Comparison of ENCODE assay signal across 10 cellular contexts in the genomic region with DNA sequence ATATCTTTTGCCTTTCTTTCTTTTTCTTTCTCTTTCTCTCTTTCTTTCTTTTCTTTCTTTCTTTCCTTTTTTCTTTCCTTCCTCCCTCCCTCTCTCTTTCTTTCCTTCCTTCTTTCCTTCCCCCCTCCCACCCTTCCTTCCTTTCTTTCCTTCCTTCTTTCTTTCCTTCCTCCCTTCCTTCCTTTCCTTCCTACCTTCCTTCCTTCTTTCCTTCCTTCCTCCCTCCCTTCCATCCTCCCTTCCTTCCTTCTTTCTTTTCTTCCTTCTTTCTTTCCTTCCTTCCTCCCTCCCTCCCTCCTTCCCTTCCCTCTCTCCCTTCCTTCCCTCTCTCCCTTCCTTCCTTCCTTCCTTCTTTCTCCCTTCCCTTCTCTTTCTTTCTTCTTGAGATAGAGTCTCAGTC. TPM values are rescaled to one million over a fixed set of nuclear protein-coding genes. Genes with fewer than 3 reads are reported as not detected.
"Had no signal": no experiment of that assay in that cellular context is flagged by ENCODE, and none has a peak within 500 bp of the region (broad histone marks: within the 10 kb centered on the region; RNA-seq: fewer than 3 reads in every experiment).

No MANE protein-coding gene starts in this region.

- H3K4me1 Mint-ChIP-seq: GM23338 had no signal

- ATAC-seq: GM23338, HCT116 had no signal

- H3K9me3 ChIP-seq: HAP-1 had no signal

- H3K9me3 Mint-ChIP-seq: GM23338, H9 had no signal

- DNase-seq: GM23248, H7, H9, HCEC 1CT, HFFc6 had no signal

- H3K4me3 Mint-ChIP-seq: GM23338, H9, HFFc6 had no signal

- H3K9ac ChIP-seq: GM23248 had no signal

- FAIRE-seq: H1, H54 had no signal

- H3K4me1 ChIP-seq: HAP-1 had no signal

- H2AFZ ChIP-seq: GM23248, GM23338 had no signal

- H3K36me3 ChIP-seq: HAP-1 had no signal

- H3K27ac ChIP-seq: GM23248 had no signal

- H3K4me2 ChIP-seq: GM23338 had no signal

- H3K4me3 ChIP-seq: GM23248, GM23338, HAP-1 had no signal

- H3K27ac Mint-ChIP-seq: GM23338, H9, HFFc6 had no signal

RNA-seq across cellular contexts. Expression of a gene that starts 25.5 kb away (rescaled TPM):
- total RNA-seq: GM23248, HFFc6 had no signal
- polyA plus RNA-seq: GM23248 had no signal
